ENCODE assay signal across 22 cellular contexts in genomic region chr2:144161061-144161460, GRCh38.
"Had no signal": no experiment of that assay in that cellular context is flagged by ENCODE, and none has a peak within 500 bp of the region (broad histone marks: within the 10 kb centered on the region; RNA-seq: fewer than 3 reads in every experiment).

No MANE protein-coding gene starts in this region.

- H3K9me3 ChIP-seq: SJSA1, SK-N-SH had no signal

- H3K9ac ChIP-seq: SK-N-SH had no signal

- H3K4me1 ChIP-seq: SJSA1 had no signal

- H3K4me2 ChIP-seq: SK-N-SH had no signal

- H3K27ac ChIP-seq: HL-60, SJSA1 had no signal

- DNase-seq: Karpas-422, KBM-7, MM.1S, NCI-H1092 treated with DMSO at 0.1 percent for 48 hours, NCI-H1436, NCI-H187, NCI-H2029, NCI-H2081 treated with DMSO at 0.1 percent for 48 hours, NCI-H2171, NCI-H226, NCI-H446, NCI-H510A, NCI-H524 treated with DMSO at 0.1 percent for 48 hours, NCI-H69, NCI-H774, Right ventricle myocardium superior, RPMI8226, SIG-M5, SK-N-SH had no signal

- H3K36me3 ChIP-seq: SJSA1 had no signal

- H3K27me3 ChIP-seq: SJSA1 had no signal

- ATAC-seq: Panc1 had no signal

- H3K4me3 ChIP-seq: SJSA1 had no signal
